In the genomic region with DNA sequence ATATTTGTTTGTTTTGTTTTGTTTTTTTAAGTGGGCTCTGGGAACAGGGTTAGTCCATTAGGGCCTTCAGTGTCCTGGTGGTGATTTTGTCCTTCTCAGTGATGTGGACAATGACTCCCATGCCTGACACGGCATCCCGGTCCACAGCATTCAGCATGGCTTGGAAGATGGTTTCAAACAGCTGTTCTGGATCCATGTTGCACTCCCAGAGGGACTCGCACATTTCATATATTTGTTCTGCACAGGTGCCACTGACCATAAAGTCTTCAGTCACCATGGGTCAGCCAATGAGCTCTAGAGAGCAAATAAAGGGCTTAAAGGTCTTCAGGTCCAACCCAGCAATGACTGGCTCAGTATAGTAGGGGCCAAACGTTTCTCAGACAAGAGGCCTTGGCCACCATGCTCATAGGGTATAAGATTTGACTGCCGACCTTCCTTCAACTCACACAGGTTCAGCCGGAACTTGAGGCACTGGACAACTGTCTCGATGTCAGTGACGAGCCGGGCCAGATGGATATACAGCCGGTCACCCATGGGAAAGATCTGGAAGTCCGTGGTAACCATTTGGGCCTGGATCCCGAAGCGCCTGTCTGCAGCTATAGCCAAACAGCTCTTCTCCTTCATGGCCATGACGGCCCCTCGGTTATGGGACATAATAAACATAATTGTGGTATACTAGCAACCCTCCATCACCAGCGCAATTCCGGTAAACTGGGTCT, we compare ENCODE assay signal across 37 cellular contexts. TPM values are rescaled to one million over a fixed set of nuclear protein-coding genes. Genes with fewer than 3 reads are reported as not detected.
"Had no signal": no experiment of that assay in that cellular context is flagged by ENCODE, and none has a peak within 500 bp of the region (broad histone marks: within the 10 kb centered on the region; RNA-seq: fewer than 3 reads in every experiment).

No MANE protein-coding gene starts in this region.

- H3K4me3 ChIP-seq: esophagus squamous epithelium, gastroesophageal sphincter, heart right ventricle had no signal

- H3K36me3 ChIP-seq: brain microvascular endothelial cell, esophagus squamous epithelium, gastroesophageal sphincter, heart right ventricle had no signal

- ATAC-seq: activated CD8-positive, alpha-beta T cell treated with anti-CD3 and anti-CD28 coated beads for 36 hours; activated T-cell treated with anti-CD3 and anti-CD28 coated beads, Interleukin-2, amount 50 U/mL, for 4 hours; activated T-helper 17 cell treated with anti-CD3 and anti-CD28 coated beads, Interleukin-2, amount 50 U/mL, for 72 hours; effector memory CD8-positive, alpha-beta T cell; gastroesophageal sphincter; heart right ventricle had no signal

- H3K9me3 ChIP-seq: esophagus squamous epithelium, gastroesophageal sphincter had no signal

- DNase-seq: activated CD4-positive, alpha-beta T cell treated with anti-CD3 and anti-CD28 coated beads for 1 hour; activated CD4-positive, alpha-beta T cell treated with anti-CD3 and anti-CD28 coated beads for 48 hours; activated CD4-positive, alpha-beta T cell treated with anti-CD3 and anti-CD28 coated beads, Interleukin-2, amount 50 U/mL, for 1 hour; activated CD4-positive, alpha-beta T cell treated with anti-CD3 and anti-CD28 coated beads, Interleukin-2, amount 50 U/mL, for 48 hours; activated CD4-positive, CD25-positive, alpha-beta regulatory T cell; activated CD8-positive, alpha-beta memory T cell treated with anti-CD3 and anti-CD28 coated beads for 24 hours; activated CD8-positive, alpha-beta T cell treated with anti-CD3 and anti-CD28 coated beads for 36 hours; activated effector memory CD4-positive, alpha-beta T cell treated with Interleukin-2 at 50 U/mL for 16 hours; activated gamma-delta T cell treated with Interleukin-2 at 50 U/mL for 16 hours; activated naive CD4-positive, alpha-beta T cell treated with anti-CD3 and anti-CD28 coated beads, Interleukin-2, amount 50 U/mL, for 16 hours; activated naive CD4-positive, alpha-beta T cell treated with Interleukin-2 at 50 U/mL for 16 hours; activated T-cell treated with anti-CD3 and anti-CD28 coated beads, Interleukin-2, amount 50 U/mL, for 4 hours; amniotic stem cell; anterior cingulate cortex; brain microvascular endothelial cell; caudate nucleus; cortex of kidney; dermis blood vessel endothelial cell; effector CD4-positive, alpha-beta T cell; effector memory CD8-positive, alpha-beta T cell; esophagus squamous epithelium; foreskin melanocyte; heart right ventricle; T-helper 2 cell had no signal

- H3K4me1 ChIP-seq: esophagus squamous epithelium had no signal

- H3K27ac ChIP-seq: brain microvascular endothelial cell, epithelial cell of prostate, esophagus squamous epithelium, gastroesophageal sphincter, heart right ventricle had no signal

- H3K27me3 ChIP-seq: esophagus squamous epithelium, gastroesophageal sphincter, heart right ventricle had no signal

RNA-seq across cellular contexts. Expression of a gene that starts 18.0 kb away (rescaled TPM):
- total RNA-seq: activated CD8-positive, alpha-beta T cell treated with anti-CD3 and anti-CD28 coated beads for 36 hours; activated T-cell treated with anti-CD3 and anti-CD28 coated beads, Interleukin-2, amount 50 U/mL, for 4 hours; activated T-helper 17 cell treated with anti-CD3 and anti-CD28 coated beads, Interleukin-2, amount 50 U/mL, for 72 hours; astrocyte; bronchial epithelial cell; chondrocyte; dermis blood vessel endothelial cell; endothelial cell of umbilical vein; esophagus squamous epithelium; fibroblast of lung; fibroblast of villous mesenchyme; gastroesophageal sphincter; glomerular endothelial cell; heart right ventricle; T-helper 1 cell treated with Interleukin-12 subunit alpha and Interleukin-12 subunit beta and Interleukin-4 antibody, amounts not matched to agents 30 ng/mL and 1 ng/mL, for 36 hours had no signal
- polyA plus RNA-seq: adipose tissue, endothelial cell of umbilical vein, esophagus, fibroblast of lung, heart right ventricle had no signal
